Comparison of ENCODE assay signal across 34 cellular contexts in genomic region chr11:96301818-96302217, GRCh38.
"Had no signal": no experiment of that assay in that cellular context is flagged by ENCODE, and none has a peak within 500 bp of the region (broad histone marks: within the 10 kb centered on the region; RNA-seq: fewer than 3 reads in every experiment).

No MANE protein-coding gene starts in this region.

- ATAC-seq: activated CD8-positive, alpha-beta T cell treated with anti-CD3 and anti-CD28 coated beads, Interleukin-2, amount 10 ng/mL, durations not matched to agents 7 days and 5 days; body of pancreas had no signal

- H3K27me3 ChIP-seq: ascending aorta, body of pancreas, breast epithelium, MG63 had no signal

- H3K27ac ChIP-seq: WERI-Rb-1 had no signal

- H3K9me3 Mint-ChIP-seq: activated CD4-positive, alpha-beta T cell treated with anti-CD3 and anti-CD28 coated beads, Interleukin-2, amount 10 ng/mL, durations not matched to agents 24 days and 14 days; activated naive CD4-positive, alpha-beta T cell treated with anti-CD3 and anti-CD28 coated beads for 36 hours; activated naive CD8-positive, alpha-beta T cell treated with anti-CD3 and anti-CD28 coated beads, Interleukin-2, amount 10 ng/mL, durations not matched to agents 7 days and 5 days; activated T-cell treated with anti-CD3 and anti-CD28 coated beads, Interleukin-2, amount 50 U/mL, for 24 hours; activated T-helper 2 cell treated with anti-CD3 and anti-CD28 coated beads, Interferon-gamma antibody, Interleukin-2, Interleukin-4, amounts not matched to agents 10 μg/mL and 5 μg/mL and 100 μg/mL, durations not matched to agents 14 hours and 24 hours and 36 hours had no signal

- H3K4me3 ChIP-seq: ascending aorta, body of pancreas, breast epithelium, MG63 had no signal

- H2AFZ ChIP-seq: PC-9 had no signal

- FAIRE-seq: RCC 7860 had no signal

- H3K27me3 Mint-ChIP-seq: activated CD4-positive, alpha-beta T cell treated with anti-CD3 and anti-CD28 coated beads, Interleukin-2, amount 10 ng/mL, durations not matched to agents 24 days and 14 days; activated naive CD8-positive, alpha-beta T cell treated with anti-CD3 and anti-CD28 coated beads, Interleukin-2, amount 10 ng/mL, durations not matched to agents 7 days and 5 days; activated T-cell treated with anti-CD3 and anti-CD28 coated beads, Interleukin-2, amount 50 U/mL, for 24 hours had no signal

- H3K36me3 ChIP-seq: ascending aorta, breast epithelium, MG63, WERI-Rb-1 had no signal

- H3K9me3 ChIP-seq: ascending aorta, body of pancreas, breast epithelium, MG63 had no signal

- DNase-seq: activated CD4-positive, alpha-beta T cell treated with anti-CD3 and anti-CD28 coated beads for 1 hour; activated CD4-positive, alpha-beta T cell treated with anti-CD3 and anti-CD28 coated beads, Interleukin-2, amount 10 ng/mL, durations not matched to agents 24 days and 14 days; activated CD4-positive, alpha-beta T cell treated with anti-CD3 and anti-CD28 coated beads, Interleukin-2, amount 50 U/mL, for 4 hours; activated CD4-positive, CD25-positive, alpha-beta regulatory T cell; activated CD8-positive, alpha-beta T cell treated with anti-CD3 and anti-CD28 coated beads, Interleukin-2, amount 10 ng/mL, durations not matched to agents 7 days and 5 days; activated gamma-delta T cell; activated naive CD4-positive, alpha-beta T cell treated with anti-CD3 and anti-CD28 coated beads for 36 hours; activated naive CD8-positive, alpha-beta T cell treated with anti-CD3 and anti-CD28 coated beads, Interleukin-2, amount 10 ng/mL, durations not matched to agents 7 days and 5 days; activated T-cell treated with anti-CD3 and anti-CD28 coated beads, Interleukin-2, amount 50 U/mL, for 24 hours; amygdala; body of pancreas; Karpas-422; MG63; NCI-H1048; NCI-H1105 treated with DMSO at 0.1 percent for 48 hours; NCI-H1436; NCI-H1694; NCI-H1930; NCI-H2081 treated with DMSO at 0.1 percent for 48 hours; NCI-H226; NCI-H446 treated with DMSO at 0.1 percent for 48 hours; NCI-H524; NK-92 treated with Interleukin-12 subunit alpha and Interleukin-12 subunit beta, amount 100 ng/mL, for 24 hours; PC-9; Right ventricle myocardium superior; SW 1271; T-helper 1 cell; T-helper 2 cell; T-helper 9 cell; WERI-Rb-1 had no signal

- H3K4me3 Mint-ChIP-seq: activated CD4-positive, alpha-beta T cell treated with anti-CD3 and anti-CD28 coated beads, Interleukin-2, amount 10 ng/mL, durations not matched to agents 24 days and 14 days; activated CD8-positive, alpha-beta T cell treated with anti-CD3 and anti-CD28 coated beads, Interleukin-2, amount 10 ng/mL, durations not matched to agents 7 days and 5 days; activated naive CD4-positive, alpha-beta T cell treated with anti-CD3 and anti-CD28 coated beads for 36 hours; activated naive CD8-positive, alpha-beta T cell treated with anti-CD3 and anti-CD28 coated beads, Interleukin-2, amount 10 ng/mL, durations not matched to agents 7 days and 5 days; activated T-cell treated with anti-CD3 and anti-CD28 coated beads, Interleukin-2, amount 50 U/mL, for 24 hours had no signal

- H3K27ac Mint-ChIP-seq: activated CD4-positive, alpha-beta T cell treated with anti-CD3 and anti-CD28 coated beads, Interleukin-2, amount 10 ng/mL, durations not matched to agents 24 days and 14 days; activated CD8-positive, alpha-beta T cell treated with anti-CD3 and anti-CD28 coated beads, Interleukin-2, amount 10 ng/mL, durations not matched to agents 7 days and 5 days; activated naive CD4-positive, alpha-beta T cell treated with anti-CD3 and anti-CD28 coated beads for 36 hours; activated naive CD8-positive, alpha-beta T cell treated with anti-CD3 and anti-CD28 coated beads, Interleukin-2, amount 10 ng/mL, durations not matched to agents 7 days and 5 days; activated T-helper 2 cell treated with anti-CD3 and anti-CD28 coated beads, Interferon-gamma antibody, Interleukin-2, Interleukin-4, amounts not matched to agents 10 μg/mL and 5 μg/mL and 100 μg/mL, durations not matched to agents 14 hours and 24 hours and 36 hours had no signal
